Comparison of ENCODE assay signal across 9 cellular contexts in genomic region chr3:24773798-24774197, GRCh38.
DNase-seq lines count a peak whose midpoint lies in the region; ATAC-seq lines count a peak whose summit lies in the region.
"Had no signal": no experiment of that assay in that cellular context is flagged by ENCODE, and none has a peak within 500 bp of the region (broad histone marks: within the 10 kb centered on the region; RNA-seq: fewer than 3 reads in every experiment).

No MANE protein-coding gene starts in this region.

- peak; percentile 9 for DNase-seq in AG08396 (ENCODE audit: low spot score)
- peak; percentile 52 for DNase-seq in NCI-H446 treated with DMSO at 0.1 percent for 48 hours (lab: John Stamatoyannopoulos, UW)
- peak in 42 of 56 donors; percentile 0 to 65 (median 12) for DNase-seq in amygdala (lab: John Stamatoyannopoulos, UW)
- DNase-seq in right cardiac atrium, result peak in 2 of 3 donors; percentile 46 to 72
- peak; percentile 18 for DNase-seq in skeletal muscle cell (ENCODE audit: low read depth)

- no peaks in the 10 kb centered on the region for H3K27me3 ChIP-seq in right cardiac atrium (ENCODE audit: control insufficient read depth, insufficient read depth)

- intact Hi-C loops in right cardiac atrium (cut with DNase I), result loop anchor here in 1 of 4 donors (5.0 kb wide), 1 partner anchor 819 kb away; no protein-coding TSS in a partner anchor

- ATAC-seq in GM18498 (IDR thresholded peaks at IDR 0.05; ENCODE audit: unreplicated experiment), result peak; percentile 79
- ATAC-seq in HG03108 (IDR thresholded peaks at IDR 0.05; ENCODE audit: unreplicated experiment), result peak; percentile 68
- peak; percentile 59 to 81 for ATAC-seq in right cardiac atrium
- no peak for ATAC-seq in HG03039 (IDR thresholded peaks at IDR 0.05; ENCODE audit: unreplicated experiment)

- H3K9me3 ChIP-seq in right cardiac atrium (ENCODE audit: control insufficient read depth, low read length), result no peaks in the 10 kb centered on the region

- no peak overlapping the region for H3K27ac ChIP-seq in right cardiac atrium (ENCODE audit: low read length)
- H3K27ac ChIP-seq: skin epidermis had no signal

- H3K4me3 ChIP-seq in right cardiac atrium (ENCODE audit: low read length) (no peak overlapping the region), skeletal muscle cell (ENCODE audit: low read depth, low read length) (no peak overlapping the region)
- H3K4me3 ChIP-seq: skin epidermis had no signal

- H3K4me1 ChIP-seq in right cardiac atrium (ENCODE audit: control insufficient read depth, insufficient read depth, low read length), result no peaks in the 10 kb centered on the region

- WGBS in right cardiac atrium, result 14% methylated on average over 4 of the region's 4 CpGs

Comparison
In these comparisons a context has a peak if more than half of its experiments do, and no peak if none do; other contexts are left out.
1. DNase-seq: peak in every context shown above with its lines; median percentile 59 in right cardiac atrium; 52 in NCI-H446 treated with DMSO at 0.1 percent for 48 hours; 18 in skeletal muscle cell; 12 in amygdala; 9 in AG08396.